Comparison of ENCODE assay signal across 21 cellular contexts in genomic region chr17:81691196-81691595, GRCh38. TPM values are rescaled to one million over a fixed set of nuclear protein-coding genes. Genes with fewer than 3 reads are reported as not detected.
DNase-seq lines count a peak whose midpoint lies in the region; FAIRE-seq and TF ChIP-seq lines count a peak whose summit lies in the region.
"Had no signal": no experiment of that assay in that cellular context is flagged by ENCODE, and none has a peak within 500 bp of the region (broad histone marks: within the 10 kb centered on the region; RNA-seq: fewer than 3 reads in every experiment).

No MANE protein-coding gene starts in this region.

- H3K27ac ChIP-seq in SK-N-MC (peak overlapping the region; percentile 46; the same call in 1 of the 2 replicates), kidney (ENCODE audit: low read depth in 2 of 2, low read length in 2 of 2) (no peak overlapping the region), spleen (no peak overlapping the region)
- H3K27ac ChIP-seq: GM23248 had no signal

- H3K27me3 Mint-ChIP-seq in endothelial cell (ENCODE audit: unreplicated experiment) = peaks cover 19% of the 10 kb centered on the region
- H3K27me3 Mint-ChIP-seq: CD4-positive, CD25-positive, alpha-beta regulatory T cell; CD8-positive, alpha-beta memory T cell had no signal

- TF ChIP-seq CTCF in endothelial cell (IDR thresholded peaks at IDR 0.05; ENCODE audit: unreplicated experiment) (no peak), kidney (IDR thresholded peaks at IDR 0.05; ENCODE audit: borderline replicate concordance, extremely low read depth, insufficient read depth) (no peak), spleen (IDR thresholded peaks at IDR 0.05 in 8 of 11, conservative IDR thresholded peaks at IDR 0.05 in 3 of 11) (no peak)

- intact Hi-C loops in kidney (cut with DNase I) (no loop called here), spleen (cut with DNase I; ENCODE audit: low total_unique reads) (no loop called here)

- H3K9me3 ChIP-seq in SK-N-MC (ENCODE audit: low read depth, low read length) (no peaks in the 10 kb centered on the region), kidney (ENCODE audit: control insufficient read depth in 1 of 2, low read length in 2 of 2) (no peaks in the 10 kb centered on the region), spleen (no peaks in the 10 kb centered on the region)
- H3K9me3 ChIP-seq: BE2C, HAP-1 had no signal

- no peak for FAIRE-seq in kidney (lab: Jason Lieb, UNC)
- FAIRE-seq: A204.1, GM12878, HepG2 had no signal

- H3K36me3 ChIP-seq in SK-N-MC (ENCODE audit: insufficient read depth, low read length) = peaks cover 77% of the 10 kb centered on the region
- H3K36me3 ChIP-seq in kidney (ENCODE audit: control insufficient read depth in 1 of 2, insufficient read depth in 2 of 2, low read length in 2 of 2) = peaks cover 35 to 53% of the 10 kb centered on the region in 2 donors
- peaks cover 3 to 100% (median 100%) of the 10 kb centered on the region in 6 donors for H3K36me3 ChIP-seq in spleen

- H3K4me1 Mint-ChIP-seq in endothelial cell (ENCODE audit: unreplicated experiment) = peaks cover 3% of the 10 kb centered on the region

- peak overlapping the region; percentile 37 for H3K4me3 Mint-ChIP-seq in endothelial cell (ENCODE audit: unreplicated experiment)
- H3K4me3 Mint-ChIP-seq: CD4-positive, CD25-positive, alpha-beta regulatory T cell had no signal

- peaks cover 36% of the 10 kb centered on the region for H3K36me3 Mint-ChIP-seq in endothelial cell (ENCODE audit: low read depth, unreplicated experiment)

- TF ChIP-seq POLR2A in spleen (IDR thresholded peaks at IDR 0.05) = no peak

- 93 to 96% (median 95%) methylated on average over 11 to 18 of the region's 18 CpGs for WGBS in spleen, 5 donors

- no peak overlapping the region for H3K4me3 ChIP-seq in SK-N-MC
- no peak overlapping the region for H3K4me3 ChIP-seq in kidney (ENCODE audit: low read length in 2 of 2)
- H3K4me3 ChIP-seq in spleen = no peak overlapping the region
- H3K4me3 ChIP-seq: GM12878, GM23248, HAP-1 had no signal

- in situ Hi-C loops in KBM-7 (cut with MboI; ENCODE audit: low pct_unique_long_range_greater_than_20kb, low sequenced_read_pairs) = no loop called here

- DNase-seq in SK-N-MC (ENCODE audit: low read depth, low spot score) = no peak
- no peak for DNase-seq in endothelial cell (ENCODE audit: low spot score)
- peak; percentile 71 for DNase-seq in kidney
- DNase-seq in SKM-1 (lab: John Stamatoyannopoulos, UW; ENCODE audit: unreplicated experiment) = no peak
- DNase-seq in KBM-7 = no peak
- no peak for DNase-seq in spleen
- DNase-seq: ACHN; BE2C; C1 segment of cervical spinal cord; CD4-positive, CD25-positive, alpha-beta regulatory T cell; CD8-positive, alpha-beta memory T cell; COR-L47; DMS 273 treated with DMSO at 0.1 percent for 48 hours; DMS53; DND-41; EL; GM23248 had no signal

- peak overlapping the region; percentile 18 for H3K27ac Mint-ChIP-seq in endothelial cell (ENCODE audit: unreplicated experiment)

- no peaks in the 10 kb centered on the region for H3K9me3 Mint-ChIP-seq in endothelial cell (ENCODE audit: unreplicated experiment)
- H3K9me3 Mint-ChIP-seq: CD4-positive, CD25-positive, alpha-beta regulatory T cell; CD8-positive, alpha-beta memory T cell had no signal

- no peaks in the 10 kb centered on the region for H3K4me1 ChIP-seq in kidney (ENCODE audit: control insufficient read depth in 1 of 2, insufficient read depth in 1 of 2, low read depth in 1 of 2, low read length in 2 of 2)
- peaks cover 0 to 17% (median 6%) of the 10 kb centered on the region in 6 donors for H3K4me1 ChIP-seq in spleen
- H3K4me1 ChIP-seq: BE2C, HAP-1 had no signal

- no peaks in the 10 kb centered on the region for H3K27me3 ChIP-seq in spleen (replicated peaks in 1 of 7)
- H3K27me3 ChIP-seq: BE2C had no signal

- H3K9ac ChIP-seq in SK-N-MC (ENCODE audit: insufficient read length) (no peak overlapping the region), kidney (ENCODE audit: low read length in 2 of 2) (no peak overlapping the region)
- H3K9ac ChIP-seq: GM23248 had no signal

RNA-seq across cellular contexts. Expression of gene HGS, which starts 7.4 kb away (rescaled TPM):
- total RNA-seq in endothelial cell (ENCODE audit: unreplicated experiment) = 142 TPM
- total RNA-seq in kidney = 95.3 TPM
- 85.5 TPM for polyA plus RNA-seq in kidney (ENCODE audit: insufficient read depth, low read depth, low replicate concordance)
- total RNA-seq in spleen = 100 to 1,000 TPM in 4 of 7 donors, 10 to 100 TPM in 3; 62.3 to 134 (median 106) TPM
- polyA plus RNA-seq in spleen = 100 to 1,000 TPM in 2 of 3 donors, 10 to 100 TPM in 1; 61.3 to 133 (median 119) TPM

RNA-seq across cellular contexts. Expression of gene ARL16, which starts 7.6 kb away (rescaled TPM):
- 54.0 TPM for total RNA-seq in endothelial cell (ENCODE audit: unreplicated experiment)
- total RNA-seq in kidney = 34.7 TPM
- polyA plus RNA-seq in kidney (ENCODE audit: insufficient read depth, low read depth, low replicate concordance) = 76.1 TPM
- 10 to 100 TPM; 22.5 to 36.6 (median 29.1) TPM for total RNA-seq in spleen
- 10 to 100 TPM; 56.0 to 93.5 (median 79.8) TPM for polyA plus RNA-seq in spleen

RNA-seq across cellular contexts. Expression of gene MRPL12, which starts 12.0 kb away (rescaled TPM):
- total RNA-seq in endothelial cell (ENCODE audit: unreplicated experiment) (58.5 TPM), kidney (52.4 TPM), spleen (10 to 100 TPM; 36.2 to 68.5 (median 43.2) TPM)
- polyA plus RNA-seq in kidney (ENCODE audit: insufficient read depth, low read depth, low replicate concordance) (251 TPM), spleen (100 to 1,000 TPM in 2 of 3 donors, 10 to 100 TPM in 1; 71.7 to 160 (median 121) TPM)

RNA-seq across cellular contexts. Expression of gene SLC25A10, which starts 20.9 kb away (rescaled TPM):
- total RNA-seq in endothelial cell (ENCODE audit: unreplicated experiment) = 6.7 TPM
- total RNA-seq in kidney = 19.9 TPM
- polyA plus RNA-seq in kidney (ENCODE audit: insufficient read depth, low read depth, low replicate concordance) = 94.5 TPM
- total RNA-seq in spleen = 1 to 10 TPM; 2.9 to 7.5 (median 3.7) TPM
- polyA plus RNA-seq in spleen = 1 to 10 TPM; 4.7 to 7.7 (median 6.9) TPM

RNA-seq across cellular contexts. Expression of gene CCDC137, which starts 24.7 kb away (rescaled TPM):
- total RNA-seq in endothelial cell (ENCODE audit: unreplicated experiment) (31.8 TPM), kidney (18.8 TPM), spleen (10 to 100 TPM; 10.7 to 24.2 (median 19.0) TPM)
- polyA plus RNA-seq in kidney (ENCODE audit: insufficient read depth, low read depth, low replicate concordance) (14.7 TPM), spleen (10 to 100 TPM; 20.7 to 40.1 (median 21.4) TPM)
